9 cellular contexts compared by ENCODE assay signal in genomic region chr17:33038740-33039139, GRCh38. TPM values are rescaled to one million over a fixed set of nuclear protein-coding genes. Genes with fewer than 3 reads are reported as not detected.
DNase-seq lines count a peak whose midpoint lies in the region; ATAC-seq, FAIRE-seq and TF ChIP-seq lines count a peak whose summit lies in the region.
"Had no signal": no experiment of that assay in that cellular context is flagged by ENCODE, and none has a peak within 500 bp of the region (broad histone marks: within the 10 kb centered on the region; RNA-seq: fewer than 3 reads in every experiment).

No MANE protein-coding gene starts in this region.

- H2AFZ ChIP-seq in endothelial cell of umbilical vein (ENCODE audit: low read depth, low read length) (no peak overlapping the region), neural progenitor cell (replicated peaks) (no peak overlapping the region)

- peaks cover 15% of the 10 kb centered on the region for H3K27me3 Mint-ChIP-seq in neural progenitor cell (ENCODE audit: insufficient read depth, low read depth)

- no peaks in the 10 kb centered on the region for H3K4me1 ChIP-seq in endothelial cell of umbilical vein (ENCODE audit: control insufficient read depth, extremely low read depth, insufficient read depth, low read length)
- H3K4me1 ChIP-seq in neural progenitor cell = no peaks in the 10 kb centered on the region

- FAIRE-seq in endothelial cell of umbilical vein (lab: Jason Lieb, UNC) = no peak
- FAIRE-seq: GM18507 had no signal

- H3K9me3 ChIP-seq in endothelial cell of umbilical vein (replicated peaks; ENCODE audit: control insufficient read depth, insufficient read depth, low read length) = no peaks in the 10 kb centered on the region
- H3K9me3 ChIP-seq in neural progenitor cell (ENCODE audit: low read depth) = no peaks in the 10 kb centered on the region

- H3K27ac ChIP-seq in endothelial cell of umbilical vein (ENCODE audit: insufficient read depth, low read depth, low read length) = no peak overlapping the region
- no peak overlapping the region for H3K27ac ChIP-seq in neural progenitor cell

- no peak for TF ChIP-seq POLR2A in endothelial cell of umbilical vein (IDR thresholded peaks at IDR 0.05; ENCODE audit: low read depth, low read length)

- no peak overlapping the region for H3K4me2 ChIP-seq in endothelial cell of umbilical vein (ENCODE audit: insufficient read depth, low read length)
- no peak overlapping the region for H3K4me2 ChIP-seq in neural progenitor cell

- no peaks in the 10 kb centered on the region for H3K27me3 ChIP-seq in endothelial cell of umbilical vein (ENCODE audit: control insufficient read depth in 2 of 2, insufficient read depth in 2 of 2, low read length in 2 of 2)
- no peaks in the 10 kb centered on the region for H3K27me3 ChIP-seq in neural progenitor cell

- no peaks in the 10 kb centered on the region for H3K36me3 Mint-ChIP-seq in neural progenitor cell

- BruUV-seq in endothelial cell of umbilical vein (replicated peaks; lab: Mats Ljungman, UMichigan) = no TSS peak

- no peaks in the 10 kb centered on the region for H3K9me1 ChIP-seq in endothelial cell of umbilical vein (replicated peaks; ENCODE audit: control insufficient read depth, extremely low read depth, insufficient read depth, low read length)

- peak; percentile 53 to 60 for TF ChIP-seq CTCF in endothelial cell of umbilical vein (IDR thresholded peaks at IDR 0.05; ENCODE audit: extremely low read depth in 1 of 2, insufficient read depth in 1 of 2, low read depth in 1 of 2, low read length in 2 of 2)
- TF ChIP-seq CTCF in neural progenitor cell (IDR thresholded peaks at IDR 0.05) = peak; percentile 96

- peaks cover 2% of the 10 kb centered on the region for H3K4me1 Mint-ChIP-seq in neural progenitor cell

- CTCF ChIA-PET in endothelial cell of umbilical vein (lab: Charles Lee) = interaction anchor here (0.9 to 2.7 kb wide), 8 partner anchors 8 to 712 kb away, joined by 3 to 25 read pairs (median 4); no protein-coding TSS in a partner anchor

- POLR2A ChIA-PET in endothelial cell of umbilical vein (lab: Charles Lee) = no interaction called here

- no peak overlapping the region for H3K9ac ChIP-seq in endothelial cell of umbilical vein (replicated peaks; ENCODE audit: extremely low read depth, insufficient read depth, low read length)
- no peak overlapping the region for H3K9ac ChIP-seq in neural progenitor cell

- H4K20me1 ChIP-seq in endothelial cell of umbilical vein (replicated peaks; ENCODE audit: control insufficient read depth, extremely low read depth, insufficient read depth, low read length) = no peaks in the 10 kb centered on the region
- H4K20me1 ChIP-seq in neural progenitor cell (ENCODE audit: low read depth) = no peaks in the 10 kb centered on the region

- no peaks in the 10 kb centered on the region for H3F3A ChIP-seq in neural progenitor cell (ENCODE audit: low read depth)

- H3K4me3 ChIP-seq in endothelial cell of umbilical vein (replicated peaks in 1 of 3; ENCODE audit: insufficient read depth in 1 of 3, low read depth in 1 of 3, low read length in 3 of 3) (no peak overlapping the region), neural progenitor cell (no peak overlapping the region)

- H3K4me3 Mint-ChIP-seq in neural progenitor cell = no peak overlapping the region

- peak; percentile 60 for DNase-seq in activated CD8-positive, alpha-beta memory T cell treated with anti-CD3 and anti-CD28 coated beads, Interleukin-2, amount 50 U/mL, for 48 hours
- DNase-seq in activated CD8-positive, alpha-beta memory T cell treated with anti-CD3 and anti-CD28 coated beads, Interleukin-2, amount 50 U/mL, for 4 hours = no peak
- DNase-seq in NOMO-1 treated with dmso at 0.1 percent for 144 hours (lab: John Stamatoyannopoulos, UW; ENCODE audit: unreplicated experiment) = peak; percentile 3
- peak; percentile 21 for DNase-seq in endothelial cell of umbilical vein (ENCODE audit: low read depth, low spot score)
- peak; percentile 85 for DNase-seq in neural progenitor cell (ENCODE audit: low spot score)
- no peak for DNase-seq in stimulated activated naive CD4-positive, alpha-beta T cell treated with Interleukin-2 at 50 U/mL for 16 hours (lab: John Stamatoyannopoulos, UW)

- dilution Hi-C loops in endothelial cell of umbilical vein (cut with MboI; ENCODE audit: extremely low pct_ligation_motif_present, low sequenced_read_pairs) = no loop called here

- H3K27ac Mint-ChIP-seq in neural progenitor cell = no peak overlapping the region

- H3K79me2 ChIP-seq in endothelial cell of umbilical vein (ENCODE audit: control insufficient read depth, insufficient read depth, low read length) = no peaks in the 10 kb centered on the region
- no peaks in the 10 kb centered on the region for H3K79me2 ChIP-seq in neural progenitor cell (ENCODE audit: low read depth)

- peaks cover 3% of the 10 kb centered on the region for H3K9me3 Mint-ChIP-seq in neural progenitor cell

- ATAC-seq in GM18511 (IDR thresholded peaks at IDR 0.05; ENCODE audit: unreplicated experiment) (no peak), HG03108 (IDR thresholded peaks at IDR 0.05; ENCODE audit: unreplicated experiment) (no peak)

- intact Hi-C loops in endothelial cell of umbilical vein (cut with micrococcal nuclease) = loop anchor here (1.0 to 5.0 kb wide), 3 partner anchors 484 to 713 kb away; no protein-coding TSS in a partner anchor

- H3K36me3 ChIP-seq in endothelial cell of umbilical vein (ENCODE audit: control insufficient read depth in 2 of 2, extremely low read depth in 1 of 2, insufficient read depth in 2 of 2, low read length in 2 of 2) (no peaks in the 10 kb centered on the region), neural progenitor cell (no peaks in the 10 kb centered on the region)

TF ChIP-seq in endothelial cell of umbilical vein, 7 proteins besides CTCF, POLR2A, EP300 and RAD21:
- TF ChIP-seq EZH2 (IDR thresholded peaks at IDR 0.05; ENCODE audit: borderline replicate concordance, low read depth, low read length, severe bottlenecking) (no peak), FOS (IDR thresholded peaks at IDR 0.05; ENCODE audit: borderline replicate concordance, insufficient read depth, low read length) (no peak), GATA2 (IDR thresholded peaks at IDR 0.05; ENCODE audit: insufficient read depth, insufficient read length, low read depth, low read length) (no peak), JUN (IDR thresholded peaks at IDR 0.05; ENCODE audit: borderline replicate concordance, insufficient read depth, insufficient read length, low read depth) (no peak), MAX (IDR thresholded peaks at IDR 0.05; ENCODE audit: insufficient read depth, insufficient read length) (no peak), POLR2AphosphoS5 (IDR thresholded peaks at IDR 0.05; ENCODE audit: insufficient read depth, low read depth, low read length) (no peak), MYC (IDR thresholded peaks at IDR 0.05; ENCODE audit: low read depth, low read length) (no peak)

RNA-seq across cellular contexts. Expression of gene SPACA3, which starts 47.1 kb away (rescaled TPM):
- total RNA-seq in endothelial cell of umbilical vein (not detected in 2 replicates), neural progenitor cell (ENCODE audit: low replicate concordance) (not detected in 2 replicates)
- polyA plus RNA-seq in endothelial cell of umbilical vein = 0.11 TPM in 1 of 2 replicates, not detected in the other
- not detected in 2 replicates for polyA plus RNA-seq in endothelial cell of umbilical vein (2011; cell fraction: cytosol; rRNA removed)
- polyA plus RNA-seq in endothelial cell of umbilical vein (2011; cell fraction: nucleus; rRNA removed) = not detected in 2 replicates
- not detected in 2 replicates for polyA plus RNA-seq in endothelial cell of umbilical vein (2012)
- not detected in 2 replicates for polyA minus RNA-seq in endothelial cell of umbilical vein
- polyA minus RNA-seq in endothelial cell of umbilical vein (2011; cell fraction: cytosol; rRNA and poly(A)+ RNA removed) = not detected
- not detected in 2 replicates for polyA minus RNA-seq in endothelial cell of umbilical vein (2011; cell fraction: nucleus; rRNA and poly(A)+ RNA removed)

Comparison
In these comparisons a context has a peak if more than half of its experiments do, and no peak if none do; other contexts are left out.
1. DNase-seq: peak in activated CD8-positive, alpha-beta memory T cell treated with anti-CD3 and anti-CD28 coated beads, Interleukin-2, amount 50 U/mL, for 48 hours (single experiment), NOMO-1 treated with dmso at 0.1 percent for 144 hours (single experiment), endothelial cell of umbilical vein (single experiment) and neural progenitor cell (single experiment); none in activated CD8-positive, alpha-beta memory T cell treated with anti-CD3 and anti-CD28 coated beads, Interleukin-2, amount 50 U/mL, for 4 hours (single experiment) and stimulated activated naive CD4-positive, alpha-beta T cell treated with Interleukin-2 at 50 U/mL for 16 hours (single experiment).